Comparison of ENCODE assay signal across 8 cellular contexts in the genomic region with DNA sequence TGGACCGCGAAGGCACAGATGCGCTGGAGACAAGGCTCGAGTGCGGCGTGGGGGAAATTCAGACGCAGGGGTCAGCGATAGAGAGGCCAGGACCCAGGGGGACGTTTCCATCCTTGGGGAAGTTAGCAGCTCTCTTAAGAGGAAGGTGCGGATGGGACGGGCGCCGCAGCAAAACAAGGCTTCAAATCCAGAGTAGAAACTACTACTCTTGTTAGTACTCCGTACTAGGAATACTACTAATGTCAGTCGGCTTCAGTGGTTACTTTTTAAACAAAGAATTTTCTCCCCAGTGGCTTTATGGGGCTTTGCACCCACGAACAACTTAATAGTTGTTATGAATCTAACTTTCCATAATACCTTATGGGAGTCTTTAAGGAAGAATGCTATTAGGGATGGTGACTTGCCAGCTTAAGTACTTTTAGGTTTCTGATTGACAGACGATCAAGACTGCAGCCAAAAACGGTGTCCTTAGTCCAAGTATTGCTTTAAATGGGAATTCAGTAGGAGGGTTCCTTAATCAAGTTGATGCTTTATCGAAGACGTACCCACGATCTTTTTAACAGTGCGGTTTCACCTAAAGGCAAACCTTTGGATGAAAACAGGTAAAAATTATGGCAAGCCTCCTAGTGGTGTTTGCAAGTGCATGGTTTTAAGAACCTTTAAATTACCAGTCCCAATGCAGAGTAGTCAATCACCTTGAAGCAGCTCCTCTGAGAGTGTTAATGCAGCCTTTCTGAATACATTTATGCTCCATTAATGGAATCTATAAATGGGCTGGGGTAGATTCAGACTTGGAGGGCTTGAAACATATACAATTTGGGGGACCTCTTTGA. TPM values are rescaled to one million over a fixed set of nuclear protein-coding genes. Genes with fewer than 3 reads are reported as not detected.
DNase-seq lines count a peak whose midpoint lies in the region; ATAC-seq lines count a peak whose summit lies in the region.

No MANE protein-coding gene starts in this region.

- H3K4me3 ChIP-seq in esophagus (ENCODE audit: low read depth in 1 of 2, low read length in 2 of 2) (peak overlapping the region; percentile 62 to 77), neuron (ENCODE audit: low read length) (peak overlapping the region; percentile 84)

- DNase-seq in DMS 273 treated with DMSO at 0.1 percent for 48 hours (lab: John Stamatoyannopoulos, UW) (peak; percentile 11), SKM-1 treated with dmso at 0.1 percent for 144 hours (lab: John Stamatoyannopoulos, UW; ENCODE audit: unreplicated experiment) (peak; percentile 55), inferior parietal cortex (ENCODE audit: extremely low spot score) (no peak), OCI-M1 (lab: John Stamatoyannopoulos, UW) (no peak)

- no peaks in the 10 kb centered on the region for H3K27me3 ChIP-seq in esophagus (ENCODE audit: control insufficient read depth in 1 of 2, insufficient read depth in 2 of 2, low read length in 2 of 2)
- H3K27me3 ChIP-seq in neuron (ENCODE audit: insufficient read depth, low read length), result no peaks in the 10 kb centered on the region

- peak overlapping the region; percentile 91 to 96 for H3K27ac ChIP-seq in esophagus (ENCODE audit: low read depth in 2 of 2, low read length in 1 of 2)

- no peaks in the 10 kb centered on the region for H3K36me3 ChIP-seq in esophagus (ENCODE audit: control insufficient read depth in 2 of 2, insufficient read depth in 2 of 2, low read length in 1 of 2)
- no peaks in the 10 kb centered on the region for H3K36me3 ChIP-seq in neuron (ENCODE audit: insufficient read depth, low read length)

- ATAC-seq in GM19395 (IDR thresholded peaks at IDR 0.05; ENCODE audit: unreplicated experiment) (peak; percentile 39), HG03565 (IDR thresholded peaks at IDR 0.05; ENCODE audit: unreplicated experiment) (peak; percentile 15)

- WGBS in esophagus, 2 donors, result 5% methylated on average over 22 of the region's 22 CpGs

- peak overlapping the region; percentile 95 for H2AFZ ChIP-seq in neuron (ENCODE audit: low read depth, low read length)

- H3K4me1 ChIP-seq in esophagus (ENCODE audit: control insufficient read depth in 2 of 2, insufficient read depth in 2 of 2, low read length in 1 of 2) (peaks cover 0 to 3% of the 10 kb centered on the region in 2 donors), neuron (ENCODE audit: insufficient read depth, low read length) (peaks cover 14% of the 10 kb centered on the region)

- H3K9me3 ChIP-seq in esophagus (ENCODE audit: control insufficient read depth in 2 of 2, insufficient read depth in 1 of 2, low read depth in 1 of 2, low read length in 1 of 2) (no peaks in the 10 kb centered on the region), neuron (ENCODE audit: low read length) (no peaks in the 10 kb centered on the region)

RNA-seq across cellular contexts. Expression of a gene that starts 0.9 kb away (rescaled TPM):
- polyA plus RNA-seq in esophagus, result 10 to 100 TPM; 10.2 to 11.6 TPM

RNA-seq across cellular contexts. Expression of a gene that starts 18.2 kb away (rescaled TPM):
- polyA plus RNA-seq in esophagus, result 1 to 10 TPM; 4.1 to 7.1 TPM

Comparison
In these comparisons a context has a peak if more than half of its experiments do, and no peak if none do; other contexts are left out.
1. DNase-seq: peak in DMS 273 treated with DMSO at 0.1 percent for 48 hours (single experiment) and SKM-1 treated with dmso at 0.1 percent for 144 hours (single experiment); none in inferior parietal cortex (single experiment) and OCI-M1 (single experiment).